Comparison of ENCODE assay signal across 17 cellular contexts in the genomic region with DNA sequence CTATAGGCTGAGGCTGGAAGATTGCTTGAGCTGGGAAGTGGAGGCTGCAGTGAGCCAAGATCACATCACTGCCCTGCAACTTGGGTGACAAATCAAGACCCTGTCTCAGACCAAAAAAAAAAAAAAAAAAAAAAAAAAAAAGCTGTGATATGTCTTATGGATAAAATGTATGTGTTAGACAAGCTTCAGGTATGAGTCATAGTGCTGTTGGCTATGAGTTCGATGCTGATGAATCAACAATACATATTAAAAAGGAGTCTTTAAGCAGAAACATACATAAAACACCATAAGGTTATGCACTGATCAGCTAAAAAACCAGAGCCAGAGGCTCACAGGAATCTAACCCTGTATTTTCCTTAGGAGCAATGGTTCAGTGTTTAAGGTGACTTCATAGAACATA.
"Had no signal": no experiment of that assay in that cellular context is flagged by ENCODE, and none has a peak within 500 bp of the region (broad histone marks: within the 10 kb centered on the region; RNA-seq: fewer than 3 reads in every experiment).

No MANE protein-coding gene starts in this region.

- H3K27me3 ChIP-seq: neutrophil, right lobe of liver, stomach, testis, upper lobe of left lung had no signal

- H3K9me3 ChIP-seq: neutrophil, right lobe of liver, stomach, testis, upper lobe of left lung had no signal

- DNase-seq: activated CD4-positive, alpha-beta T cell treated with anti-CD3 and anti-CD28 coated beads, Interleukin-2, amount 50 U/mL, for 4 hours; caudate nucleus; glutamatergic neuron; hypothalamus; kidney; right lobe of liver; small intestine; stimulated activated CD4-positive, alpha-beta T cell treated with anti-CD3 and anti-CD28 coated beads, Interleukin-15, amount 100 ng/mL, for 24 hours; stimulated activated CD4-positive, alpha-beta T cell treated with anti-CD3 and anti-CD28 coated beads, Interleukin-2, amount 100 ng/mL, for 48 hours; stomach; testis; upper lobe of left lung had no signal

- H3K4me3 ChIP-seq: lung, right lobe of liver, stomach, testis, upper lobe of left lung had no signal

- FAIRE-seq: kidney, small intestine had no signal

- H3K36me3 ChIP-seq: neutrophil, right lobe of liver, stomach, upper lobe of left lung had no signal

- H3K9ac ChIP-seq: parathyroid adenoma had no signal

- ATAC-seq: left lobe of liver; natural killer cell treated with Interleukin-12 subunit alpha and Interleukin-12 subunit beta and Interleukin-15 and Interleukin-18, amount 100 ng/mL, for 72 hours; right lobe of liver had no signal

- H2AFZ ChIP-seq: parathyroid adenoma had no signal

- H3K4me1 ChIP-seq: parathyroid adenoma, right lobe of liver, stomach had no signal

- H3K79me2 ChIP-seq: parathyroid adenoma had no signal

- H3K27ac ChIP-seq: neutrophil, parathyroid adenoma, right lobe of liver, stomach, testis, upper lobe of left lung had no signal
